Comparison of ENCODE assay signal across 21 cellular contexts in genomic region chr4:41660350-41660749, GRCh38.
"Had no signal": no experiment of that assay in that cellular context is flagged by ENCODE, and none has a peak within 500 bp of the region (broad histone marks: within the 10 kb centered on the region; RNA-seq: fewer than 3 reads in every experiment).

No MANE protein-coding gene starts in this region.

- H3K4me1 Mint-ChIP-seq: immature natural killer cell; naive B cell; stimulated activated memory B cell treated with anti-CD40 and anti-IgM and Interleukin-4, amounts not matched to agents 10 μg/mL and 1 μg/mL and 100 μg/mL, for 72 hours had no signal

- H3K79me2 ChIP-seq: parathyroid adenoma had no signal

- H2AFZ ChIP-seq: parathyroid adenoma had no signal

- H3K36me3 Mint-ChIP-seq: immature natural killer cell; naive B cell; stimulated activated memory B cell treated with anti-CD40 and anti-IgM and Interleukin-4, amounts not matched to agents 10 μg/mL and 1 μg/mL and 100 μg/mL, for 72 hours had no signal

- H3K27ac ChIP-seq: esophagus squamous epithelium, gastroesophageal sphincter, parathyroid adenoma, prostate gland, tibial artery, upper lobe of left lung, uterus had no signal

- H3K9me3 Mint-ChIP-seq: effector memory CD8-positive, alpha-beta T cell; nephron; stimulated activated memory B cell treated with anti-CD40 and anti-IgM and Interleukin-4, amounts not matched to agents 10 μg/mL and 1 μg/mL and 100 μg/mL, for 72 hours; stimulated activated naive CD8-positive, alpha-beta T cell treated with anti-CD3 and anti-CD28 coated beads, Interleukin-15, Interleukin-2, amounts not matched to agents 100 ng/mL and 50 ng/mL, for 24 hours had no signal

- H3K27me3 ChIP-seq: esophagus squamous epithelium, gastroesophageal sphincter, tibial artery, upper lobe of left lung, uterus had no signal

- H3K9ac ChIP-seq: parathyroid adenoma had no signal

- H3K27ac Mint-ChIP-seq: effector memory CD8-positive, alpha-beta T cell; immature natural killer cell; naive B cell; nephron; stimulated activated memory B cell treated with anti-CD40 and anti-IgM and Interleukin-4, amounts not matched to agents 10 μg/mL and 1 μg/mL and 100 μg/mL, for 72 hours; stimulated activated naive CD8-positive, alpha-beta T cell treated with anti-CD3 and anti-CD28 coated beads, Interleukin-15, Interleukin-2, amounts not matched to agents 100 ng/mL and 50 ng/mL, for 24 hours had no signal

- H3K9me3 ChIP-seq: esophagus squamous epithelium, gastroesophageal sphincter, prostate gland, spleen, tibial artery, upper lobe of left lung, uterus had no signal

- H3K4me3 Mint-ChIP-seq: effector memory CD8-positive, alpha-beta T cell; immature natural killer cell; naive B cell; nephron; stimulated activated memory B cell treated with anti-CD40 and anti-IgM and Interleukin-4, amounts not matched to agents 10 μg/mL and 1 μg/mL and 100 μg/mL, for 72 hours; stimulated activated naive CD8-positive, alpha-beta T cell treated with anti-CD3 and anti-CD28 coated beads, Interleukin-15, Interleukin-2, amounts not matched to agents 100 ng/mL and 50 ng/mL, for 24 hours had no signal

- H3K4me1 ChIP-seq: parathyroid adenoma, prostate gland, spleen, uterus had no signal

- DNase-seq: effector memory CD8-positive, alpha-beta T cell; esophagus squamous epithelium; foreskin fibroblast; glutamatergic neuron; immature natural killer cell; left cardiac atrium; mesendoderm; naive B cell; spleen; stimulated activated CD4-positive, alpha-beta T cell treated with anti-CD3 and anti-CD28 coated beads, Interleukin-15, amount 100 ng/mL, for 24 hours; stimulated activated CD4-positive, alpha-beta T cell treated with anti-CD3 and anti-CD28 coated beads, Interleukin-1b, Interleukin-23, amount 100 ng/mL, for 48 hours; stimulated activated CD4-positive, alpha-beta T cell treated with anti-CD3 and anti-CD28 coated beads, Interleukin-4, amount 100 ng/mL, for 24 hours; tibial artery; upper lobe of left lung; uterus had no signal
